Comparison of ENCODE assay signal across 8 cellular contexts in genomic region chr17:16751224-16751923, GRCh38.
DNase-seq lines count a peak whose midpoint lies in the region; ATAC-seq and TF ChIP-seq lines count a peak whose summit lies in the region.
"Not testable (repeated sequence)": the region's sequence is repeated elsewhere in the genome, so short reads cannot be mapped to it uniquely, and the experiment has no call there.

No MANE protein-coding gene starts in this region.

- H3K27ac Mint-ChIP-seq in T-helper 17 cell, nephron progenitor cell: not testable (repeated sequence)

- not testable (repeated sequence) for TF ChIP-seq POLR2A in IMR-90 (IDR thresholded peaks at IDR 0.05; ENCODE audit: low read depth, low read length)

- TF ChIP-seq RAD21 in IMR-90 (IDR thresholded peaks at IDR 0.05; ENCODE audit: low read length): not testable (repeated sequence)

- in situ Hi-C loops in IMR-90 (cut with MboI; ENCODE audit: low sequenced_read_pairs); mammary epithelial cell (cut with MboI; ENCODE audit: low sequenced_read_pairs in 2 of 2): not testable (repeated sequence)

- not testable (repeated sequence) for H2BK5ac ChIP-seq in IMR-90 (ENCODE audit: low read depth, low read length, poor library complexity, severe bottlenecking)

- not testable (repeated sequence) for H2BK15ac ChIP-seq in IMR-90 (ENCODE audit: low read depth, low read length)

- CTCF ChIA-PET in IMR-90 (lab: Yijun Ruan, JAX); mammary epithelial cell (lab: Charles Lee; ENCODE audit: low non-redundant PET): not testable (repeated sequence)

- H2AK5ac ChIP-seq in IMR-90 (ENCODE audit: low read depth, low read length): not testable (repeated sequence)

- not testable (repeated sequence) for H3K79me2 ChIP-seq in mammary epithelial cell (ENCODE audit: insufficient read depth, low read length)

- not testable (repeated sequence) for H4K20me1 ChIP-seq in IMR-90 (ENCODE audit: insufficient read depth, low read length); mammary epithelial cell (ENCODE audit: insufficient read depth, low read length)

- not testable (repeated sequence) for H2AK9ac ChIP-seq in IMR-90 (replicated peaks; ENCODE audit: low read depth, low read length, poor library complexity)

- peaks cover 36% of the 10 kb centered on the region for H3K27me3 Mint-ChIP-seq in T-helper 17 cell
- H3K27me3 Mint-ChIP-seq in nephron progenitor cell (ENCODE audit: low read depth, poor library complexity): peaks cover 16% of the 10 kb centered on the region

- intact Hi-C loops in IMR-90 (cut with micrococcal nuclease); mammary epithelial cell (cut with micrococcal nuclease); upper lobe of right lung (cut with DNase I): not testable (repeated sequence)

- not testable (repeated sequence) for H2BK20ac ChIP-seq in IMR-90 (ENCODE audit: low read depth, low read length)

- H4K91ac ChIP-seq in IMR-90 (ENCODE audit: insufficient read depth, low read depth, low read length): not testable (repeated sequence)

- not testable (repeated sequence) for H3K14ac ChIP-seq in IMR-90 (replicated peaks; ENCODE audit: low read depth, low read length)

- not testable (repeated sequence) for BruUV-seq in IMR-90 (replicated peaks; lab: Mats Ljungman, UMichigan); mammary epithelial cell (replicated peaks; lab: Mats Ljungman, UMichigan)

- H3K36me3 Mint-ChIP-seq in T-helper 17 cell (ENCODE audit: low read depth); nephron progenitor cell (ENCODE audit: low read depth): not testable (repeated sequence)

- H3K4me1 Mint-ChIP-seq in T-helper 17 cell, nephron progenitor cell: not testable (repeated sequence)

- POLR2A ChIA-PET in IMR-90 (lab: Charles Lee; ENCODE audit: unreplicated experiment): not testable (repeated sequence)

- H3K4me3 Mint-ChIP-seq in T-helper 17 cell, nephron progenitor cell: not testable (repeated sequence)

- not testable (repeated sequence) for H3K56ac ChIP-seq in IMR-90 (ENCODE audit: extremely low read depth, insufficient read depth, low read length)

- dilution Hi-C loops in IMR-90 (cut with HindIII; ENCODE audit: low sequenced_read_pairs, unreplicated experiment); mammary epithelial cell (cut with HindIII; ENCODE audit: low sequenced_read_pairs): not testable (repeated sequence)

- H3K9ac ChIP-seq in IMR-90 (ENCODE audit: low read depth, low read length); mammary epithelial cell (ENCODE audit: insufficient read depth, low read length): not testable (repeated sequence)

- not testable (repeated sequence) for H3K36me3 ChIP-seq in IMR-90 (ENCODE audit: control insufficient read depth, insufficient read depth, low read length); mammary epithelial cell (ENCODE audit: insufficient read depth, low read length); right atrium auricular region; upper lobe of right lung

- not testable (repeated sequence) for H2AFZ ChIP-seq in IMR-90 (replicated peaks; ENCODE audit: low read length, poor library complexity); mammary epithelial cell (ENCODE audit: low read depth, low read length)

- H4K8ac ChIP-seq in IMR-90 (ENCODE audit: low read depth in 2 of 2, low read length in 2 of 2): not testable (repeated sequence)

- H3K79me1 ChIP-seq in IMR-90 (ENCODE audit: low read depth in 1 of 2, low read length in 2 of 2): not testable (repeated sequence)

- H3K4me1 ChIP-seq in IMR-90 (ENCODE audit: control insufficient read depth, insufficient read depth, low read length); mammary epithelial cell (ENCODE audit: insufficient read depth, low read length); right atrium auricular region; upper lobe of right lung: not testable (repeated sequence)

- not testable (repeated sequence) for H3K27ac ChIP-seq in IMR-90 (ENCODE audit: insufficient read depth, low read length); mammary epithelial cell (ENCODE audit: insufficient read depth, low read depth, low read length); right atrium auricular region; upper lobe of right lung

- peak; percentile 37; the same call in 1 of the 2 replicates for ATAC-seq in IMR-90 (ENCODE audit: low read depth)
- peak; percentile 72 for ATAC-seq in T-helper 17 cell
- ATAC-seq in upper lobe of right lung: peak; percentile 90

- not testable (repeated sequence) for H3K4ac ChIP-seq in IMR-90 (ENCODE audit: low read depth, low read length)

- H3K18ac ChIP-seq in IMR-90 (ENCODE audit: low read depth, low read length): not testable (repeated sequence)

- H2BK120ac ChIP-seq in IMR-90 (ENCODE audit: low read depth, low read length): not testable (repeated sequence)

- H3K9me3 ChIP-seq in IMR-90 (ENCODE audit: control insufficient read depth, insufficient read depth, low read length); T-helper 17 cell (ENCODE audit: control insufficient read depth, low read length, poor library complexity, severe bottlenecking); mammary epithelial cell (replicated peaks; ENCODE audit: insufficient read depth, low read length); right atrium auricular region; upper lobe of right lung: not testable (repeated sequence)

- H3K27me3 ChIP-seq in IMR-90 (ENCODE audit: control insufficient read depth, insufficient read depth, low read length); mammary epithelial cell (ENCODE audit: insufficient read depth, low read length); right atrium auricular region; upper lobe of right lung: not testable (repeated sequence)

- H3K4me3 ChIP-seq in IMR-90 (ENCODE audit: insufficient read depth, low read depth, low read length); mammary epithelial cell (replicated peaks in 1 of 3; ENCODE audit: insufficient read depth in 1 of 3, low read depth in 2 of 3, low read length in 3 of 3); right atrium auricular region; upper lobe of right lung: not testable (repeated sequence)

- H3K23ac ChIP-seq in IMR-90 (ENCODE audit: low read depth, low read length): not testable (repeated sequence)

- no CpG with 5 or more reads among the region's 10 CpGs for WGBS in IMR-90 (ENCODE audit: extremely low coverage in 2 of 2, insufficient read length in 1 of 2), 2 experiments
- 27% methylated on average over 5 of the region's 10 CpGs for WGBS in mammary epithelial cell (ENCODE audit: low coverage, missing lambda C conversion rate)

- 0 out of 2 replicates have a peak, but pooled peaks have one; percentile 16 for TF ChIP-seq CTCF in IMR-90 (conservative IDR thresholded peaks at IDR 0.05; ENCODE audit: low read depth, low read length)
- TF ChIP-seq CTCF in mammary epithelial cell (conservative IDR thresholded peaks at IDR 0.05 in 1 of 2, IDR thresholded peaks at IDR 0.05 in 1 of 2; ENCODE audit: extremely low read depth in 1 of 2, insufficient read depth in 1 of 2, low read depth in 1 of 2, low read length in 2 of 2): peak; percentile 30 to 55
- TF ChIP-seq CTCF in right atrium auricular region (IDR thresholded peaks at IDR 0.05): peak; percentile 17 to 44
- TF ChIP-seq CTCF in nephron progenitor cell (IDR thresholded peaks at IDR 0.05): peak; percentile 54
- peak; percentile 49 for TF ChIP-seq CTCF in upper lobe of right lung (IDR thresholded peaks at IDR 0.05)

- not testable (repeated sequence) for H3K9me1 ChIP-seq in IMR-90 (ENCODE audit: insufficient read depth, low read length)

- not testable (repeated sequence) for H3K9me3 Mint-ChIP-seq in nephron progenitor cell

- peak; percentile 37 for DNase-seq in DMS 273 (lab: John Stamatoyannopoulos, UW; ENCODE audit: unreplicated experiment)
- not testable (repeated sequence) for DNase-seq in IMR-90; T-helper 17 cell; right atrium auricular region (ENCODE audit: low spot score); upper lobe of right lung
- peak; percentile 25 for DNase-seq in NCI-H510A treated with DMSO at 0.1 percent for 48 hours (lab: John Stamatoyannopoulos, UW)
- DNase-seq in mammary epithelial cell: peak; percentile 14
- DNase-seq in nephron progenitor cell: peak; percentile 20

- H4K5ac ChIP-seq in IMR-90 (ENCODE audit: low read depth, low read length): not testable (repeated sequence)

- not testable (repeated sequence) for H3K4me2 ChIP-seq in IMR-90 (ENCODE audit: low read depth, low read length); mammary epithelial cell (ENCODE audit: insufficient read depth, low read depth, low read length)

Comparison
In these comparisons a context has a peak if more than half of its experiments do, and no peak if none do; other contexts are left out.
1. ATAC-seq: peak in every context shown above with its lines; median percentile 90 in upper lobe of right lung; 72 in T-helper 17 cell; 37 in IMR-90.